ENCODE assay signal across 12 cellular contexts in the genomic region with DNA sequence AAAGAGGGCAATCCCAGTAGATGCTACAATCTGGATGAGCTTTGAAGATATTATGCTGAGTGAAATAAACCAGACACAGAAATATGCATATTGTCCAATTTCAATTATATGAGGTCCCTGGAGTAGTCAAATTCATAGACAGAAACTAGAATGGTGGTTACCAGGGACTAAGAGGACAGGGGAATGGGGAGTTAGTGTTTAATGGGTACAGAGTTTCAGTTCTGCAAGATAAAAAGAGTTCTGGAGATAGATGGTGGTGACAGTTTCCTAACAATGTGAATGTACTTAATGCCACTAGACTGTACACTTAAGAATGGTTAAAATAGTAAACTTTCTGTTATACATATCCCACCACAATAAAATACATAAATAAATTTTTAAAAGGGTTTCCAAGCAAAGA.
DNase-seq lines count a peak whose midpoint lies in the region; ATAC-seq and TF ChIP-seq lines count a peak whose summit lies in the region.
"Had no signal": no experiment of that assay in that cellular context is flagged by ENCODE, and none has a peak within 500 bp of the region (broad histone marks: within the 10 kb centered on the region; RNA-seq: fewer than 3 reads in every experiment).

No MANE protein-coding gene starts in this region.

- peak overlapping the region; percentile 11 for H3K27ac Mint-ChIP-seq in activated naive CD8-positive, alpha-beta T cell
- no peak overlapping the region for H3K27ac Mint-ChIP-seq in activated naive CD8-positive, alpha-beta T cell treated with anti-CD3 and anti-CD28 coated beads, Interleukin-2, amount 50 U/mL, for 24 hours
- H3K27ac Mint-ChIP-seq in activated T-helper 2 cell treated with anti-CD3 and anti-CD28 coated beads, Interferon-gamma antibody, Interleukin-2, Interleukin-4, amounts not matched to agents 10 μg/mL and 5 μg/mL and 100 μg/mL, durations not matched to agents 14 hours and 24 hours and 36 hours, result peak overlapping the region; percentile 19

- DNase-seq in activated naive CD8-positive, alpha-beta T cell treated with anti-CD3 and anti-CD28 coated beads, Interleukin-2, amount 50 U/mL, for 24 hours, result no peak
- DNase-seq in activated T-helper 2 cell treated with anti-CD3 and anti-CD28 coated beads, Interferon-gamma antibody, Interleukin-2, Interleukin-4, amounts not matched to agents 10 μg/mL and 5 μg/mL and 100 μg/mL, durations not matched to agents 14 hours and 24 hours and 36 hours (ENCODE audit: low spot score), result no peak
- DNase-seq in tibial artery, result no peak
- DNase-seq in NCI-H1694 treated with DMSO at 0.1 percent for 48 hours (lab: John Stamatoyannopoulos, UW), result no peak
- no peak for DNase-seq in HT-29 (ENCODE audit: low spot score)
- DNase-seq in stimulated activated naive CD4-positive, alpha-beta T cell treated with Interleukin-2 at 50 U/mL for 16 hours (lab: John Stamatoyannopoulos, UW), result no peak
- DNase-seq: effector CD4-positive, alpha-beta T cell; NCI-H226 had no signal

- ATAC-seq in activated naive CD8-positive, alpha-beta T cell treated with anti-CD3 and anti-CD28 coated beads, Interleukin-2, amount 50 U/mL, for 24 hours, result no peak
- ATAC-seq in HG02759 (IDR thresholded peaks at IDR 0.05; ENCODE audit: unreplicated experiment), result peak; percentile 55
- ATAC-seq: A549 had no signal

- H3K9me3 Mint-ChIP-seq in activated naive CD8-positive, alpha-beta T cell (ENCODE audit: low read depth), result no peaks in the 10 kb centered on the region
- H3K9me3 Mint-ChIP-seq in activated naive CD8-positive, alpha-beta T cell treated with anti-CD3 and anti-CD28 coated beads, Interleukin-2, amount 50 U/mL, for 24 hours, result no peaks in the 10 kb centered on the region
- H3K9me3 Mint-ChIP-seq in activated T-helper 2 cell treated with anti-CD3 and anti-CD28 coated beads, Interferon-gamma antibody, Interleukin-2, Interleukin-4, amounts not matched to agents 10 μg/mL and 5 μg/mL and 100 μg/mL, durations not matched to agents 14 hours and 24 hours and 36 hours, result no peaks in the 10 kb centered on the region

- no peak overlapping the region for H3K4me3 ChIP-seq in tibial artery
- H3K4me3 ChIP-seq: A549 had no signal

- H3K27me3 ChIP-seq in tibial artery, result no peaks in the 10 kb centered on the region
- H3K27me3 ChIP-seq: ascending aorta had no signal

- peak overlapping the region; percentile 10 to 79 for H3K27ac ChIP-seq in tibial artery
- H3K27ac ChIP-seq: A549 had no signal

- H3K4me3 Mint-ChIP-seq in activated naive CD8-positive, alpha-beta T cell, result no peak overlapping the region
- H3K4me3 Mint-ChIP-seq in activated naive CD8-positive, alpha-beta T cell treated with anti-CD3 and anti-CD28 coated beads, Interleukin-2, amount 50 U/mL, for 24 hours, result no peak overlapping the region
- no peak overlapping the region for H3K4me3 Mint-ChIP-seq in activated T-helper 2 cell treated with anti-CD3 and anti-CD28 coated beads, Interferon-gamma antibody, Interleukin-2, Interleukin-4, amounts not matched to agents 10 μg/mL and 5 μg/mL and 100 μg/mL, durations not matched to agents 14 hours and 24 hours and 36 hours (ENCODE audit: low read depth)

- no peaks in the 10 kb centered on the region for H3K27me3 Mint-ChIP-seq in activated naive CD8-positive, alpha-beta T cell
- H3K27me3 Mint-ChIP-seq in activated naive CD8-positive, alpha-beta T cell treated with anti-CD3 and anti-CD28 coated beads, Interleukin-2, amount 50 U/mL, for 24 hours, result no peaks in the 10 kb centered on the region
- H3K27me3 Mint-ChIP-seq in activated T-helper 2 cell treated with anti-CD3 and anti-CD28 coated beads, Interferon-gamma antibody, Interleukin-2, Interleukin-4, amounts not matched to agents 10 μg/mL and 5 μg/mL and 100 μg/mL, durations not matched to agents 14 hours and 24 hours and 36 hours (ENCODE audit: low read depth), result no peaks in the 10 kb centered on the region

- peaks cover 4% of the 10 kb centered on the region for H3K36me3 Mint-ChIP-seq in activated naive CD8-positive, alpha-beta T cell
- peaks cover 37% of the 10 kb centered on the region for H3K36me3 Mint-ChIP-seq in activated naive CD8-positive, alpha-beta T cell treated with anti-CD3 and anti-CD28 coated beads, Interleukin-2, amount 50 U/mL, for 24 hours (ENCODE audit: low read depth)
- peaks cover 72% of the 10 kb centered on the region for H3K36me3 Mint-ChIP-seq in activated T-helper 2 cell treated with anti-CD3 and anti-CD28 coated beads, Interferon-gamma antibody, Interleukin-2, Interleukin-4, amounts not matched to agents 10 μg/mL and 5 μg/mL and 100 μg/mL, durations not matched to agents 14 hours and 24 hours and 36 hours (ENCODE audit: low read depth)

- H3K4me1 ChIP-seq in tibial artery, result peaks cover 0 to 38% (median 23%) of the 10 kb centered on the region in 4 donors
- H3K4me1 ChIP-seq: A549 had no signal

- no peak for TF ChIP-seq CTCF in tibial artery (IDR thresholded peaks at IDR 0.05)

- intact Hi-C loops in activated T-helper 2 cell treated with anti-CD3 and anti-CD28 coated beads, Interferon-gamma antibody, Interleukin-2, Interleukin-4, amounts not matched to agents 10 μg/mL and 5 μg/mL and 100 μg/mL, durations not matched to agents 14 hours and 24 hours and 36 hours (cut with micrococcal nuclease), result no loop called here
- intact Hi-C loops in tibial artery (cut with DNase I; ENCODE audit: low total_unique reads), result no loop called here

- no peaks in the 10 kb centered on the region for H3K36me3 ChIP-seq in tibial artery
- H3K36me3 ChIP-seq: ascending aorta had no signal

- H3K9me3 ChIP-seq in tibial artery, result no peaks in the 10 kb centered on the region
- H3K9me3 ChIP-seq: A549, ascending aorta had no signal

- H3K4me1 Mint-ChIP-seq in activated naive CD8-positive, alpha-beta T cell (ENCODE audit: low read depth), result peaks cover 3% of the 10 kb centered on the region
- peaks cover 2% of the 10 kb centered on the region for H3K4me1 Mint-ChIP-seq in activated naive CD8-positive, alpha-beta T cell treated with anti-CD3 and anti-CD28 coated beads, Interleukin-2, amount 50 U/mL, for 24 hours
- peaks cover 20% of the 10 kb centered on the region for H3K4me1 Mint-ChIP-seq in activated T-helper 2 cell treated with anti-CD3 and anti-CD28 coated beads, Interferon-gamma antibody, Interleukin-2, Interleukin-4, amounts not matched to agents 10 μg/mL and 5 μg/mL and 100 μg/mL, durations not matched to agents 14 hours and 24 hours and 36 hours (ENCODE audit: low read depth)
